ENCODE assay signal across 8 cellular contexts in genomic region chr10:102917314-102917961, GRCh38. TPM values are rescaled to one million over a fixed set of nuclear protein-coding genes. Genes with fewer than 3 reads are reported as not detected.
DNase-seq lines count a peak whose midpoint lies in the region; ATAC-seq, FAIRE-seq and TF ChIP-seq lines count a peak whose summit lies in the region.

No MANE protein-coding gene starts in this region.

- H2BK15ac ChIP-seq in neuronal stem cell (ENCODE audit: low read length) = no peak overlapping the region

- no peak for FAIRE-seq in frontal cortex (lab: Jason Lieb, UNC)

- TF ChIP-seq EP300 in stomach (IDR thresholded peaks at IDR 0.05) = no peak

- no peak overlapping the region for H2BK120ac ChIP-seq in neuronal stem cell (ENCODE audit: low read depth, low read length)

- no peak overlapping the region for H4K8ac ChIP-seq in neuronal stem cell (ENCODE audit: low read depth, low read length)

- peak overlapping the region; percentile 50 for H3K23ac ChIP-seq in neuronal stem cell (ENCODE audit: low read depth, low read length, poor library complexity)

- TF ChIP-seq POLR2A in stomach (IDR thresholded peaks at IDR 0.05) = peak in 1 of 4 donors; percentile 41

- H2AFZ ChIP-seq in neuronal stem cell (ENCODE audit: low read length) = peak overlapping the region; percentile 95

- H3K9me3 ChIP-seq in neuronal stem cell (replicated peaks in 1 of 2; ENCODE audit: control insufficient read depth in 2 of 2, insufficient read depth in 1 of 2, low read depth in 1 of 2, low read length in 2 of 2) (peaks cover 0 to 2% of the 10 kb centered on the region in 2 donors), stomach (no peaks in the 10 kb centered on the region)

- intact Hi-C loops in stomach (cut with DNase I; ENCODE audit: low total_unique reads) = loop anchor here (2.0 to 5.0 kb wide), 2 partner anchors 150 to 327 kb away; partner anchors contain the start of gene RPEL1

- H2BK12ac ChIP-seq in neuronal stem cell (ENCODE audit: low read length) = no peak overlapping the region

- H3K27me3 ChIP-seq in neuronal stem cell (ENCODE audit: control insufficient read depth in 3 of 3, insufficient read depth in 3 of 3, low read depth in 1 of 3, low read length in 3 of 3) (peaks cover 0 to 14% (median 0%) of the 10 kb centered on the region in 3 experiments), stomach (no peaks in the 10 kb centered on the region)

- TF ChIP-seq CTCF in RWPE1 (conservative IDR thresholded peaks at IDR 0.05; ENCODE audit: low read depth) = peak; percentile 96
- peak in 6 of 7 experiments; percentile 55 to 97 (median 94) for TF ChIP-seq CTCF in stomach (IDR thresholded peaks at IDR 0.05)

- H2AK5ac ChIP-seq in neuronal stem cell (ENCODE audit: low read depth, low read length) = no peak overlapping the region

- H2BK5ac ChIP-seq in neuronal stem cell (ENCODE audit: low read length) = no peak overlapping the region

- peak overlapping the region; percentile 72 for H3K9ac ChIP-seq in neuronal stem cell (ENCODE audit: low read depth, low read length, poor library complexity)

- POLR2A ChIA-PET in RWPE1 (lab: Yijun Ruan, JAX; ENCODE audit: low non-redundant PET) = interaction anchor here (0.6 to 1.0 kb wide), 3 partner anchors 37 to 165 kb away, joined by 3 to 5 read pairs (median 4); no protein-coding TSS in a partner anchor

- H3K4me2 ChIP-seq in neuronal stem cell (ENCODE audit: insufficient read depth, low read length, poor library complexity, severe bottlenecking) = peak overlapping the region; percentile 100

- H4K91ac ChIP-seq in neuronal stem cell (ENCODE audit: low read depth, low read length, poor library complexity) = no peak overlapping the region

- peak; percentile 27 for ATAC-seq in GM21367 (IDR thresholded peaks at IDR 0.05; ENCODE audit: unreplicated experiment)

- H3K18ac ChIP-seq in neuronal stem cell (ENCODE audit: low read length) = peak overlapping the region; percentile 50

- no CpG with 5 or more reads among the region's 45 CpGs for WGBS in neuronal stem cell (ENCODE audit: extremely low coverage in 2 of 2, insufficient read length in 2 of 2, insufficient replicate concordance in 1 of 2), 2 donors
- WGBS in stomach, 5 donors = 0 to 1% (median 0%) methylated on average over 11 to 45 of the region's 45 CpGs

- H3K36me3 ChIP-seq in neuronal stem cell (replicated peaks in 1 of 2; ENCODE audit: control insufficient read depth in 2 of 2, insufficient read depth in 2 of 2, low read length in 2 of 2) (no peaks in the 10 kb centered on the region), stomach (no peaks in the 10 kb centered on the region)

- CTCF ChIA-PET in RWPE1 (lab: Yijun Ruan, JAX) = interaction anchor here (0.6 to 2.7 kb wide), 26 partner anchors 15 to 1347 kb away, joined by 3 to 86 read pairs (median 4); partner anchors contain the start of genes CYP17A1 and NT5C2

- H3K4ac ChIP-seq in neuronal stem cell (ENCODE audit: low read length) = no peak overlapping the region

- peak overlapping the region; percentile 80 to 86 for H3K4me3 ChIP-seq in neuronal stem cell (ENCODE audit: low read length in 2 of 2)
- H3K4me3 ChIP-seq in stomach = peak overlapping the region; percentile 79 to 98 (median 88)

- H3K79me1 ChIP-seq in neuronal stem cell (ENCODE audit: low read depth, low read length) = no peaks in the 10 kb centered on the region

- H3K27ac ChIP-seq in RWPE1 (peak overlapping the region; percentile 88), neuronal stem cell (replicated peaks; ENCODE audit: low read length) (peak overlapping the region; percentile 58), stomach (peak overlapping the region; percentile 82 to 95 (median 91))

- H3K4me1 ChIP-seq in neuronal stem cell (ENCODE audit: control insufficient read depth in 2 of 2, insufficient read depth in 1 of 2, low read depth in 1 of 2, low read length in 2 of 2) (peaks cover 9 to 13% of the 10 kb centered on the region in 2 donors), stomach (peaks cover 28 to 52% (median 44%) of the 10 kb centered on the region in 4 donors)

- DNase-seq in COR-L47 (lab: John Stamatoyannopoulos, UW) (peak; percentile 61), HT-29 (ENCODE audit: low spot score) (peak; percentile 74), RWPE1 (ENCODE audit: low spot score) (peak; percentile 70), activated gamma-delta T cell treated with Interleukin-2 at 50 U/mL for 16 hours (peak; percentile 78), frontal cortex (ENCODE audit: low spot score in 2 of 2) (peak; percentile 71 to 75), neuronal stem cell (ENCODE audit: low spot score) (peak; percentile 84), stomach (peak; percentile 85)

- H3K14ac ChIP-seq in neuronal stem cell (ENCODE audit: low read length) = no peak overlapping the region

RNA-seq across cellular contexts. Expression of gene CNNM2, which starts 0.7 kb away (rescaled TPM):
- total RNA-seq in HT-29 (2014; rRNA removed; shearing (Covaris generic)) = 13.9 and 14.5 TPM in 2 replicates
- 5.7 TPM for total RNA-seq in frontal cortex
- polyA plus RNA-seq in neuronal stem cell (2013, experiment 1 of 2) = 10.2 TPM
- 10.3 TPM for polyA plus RNA-seq in neuronal stem cell (2013, experiment 2 of 2)
- 10 to 100 TPM in 3 of 5 donors, 1 to 10 TPM in 2; 5.3 to 45.5 (median 15.2) TPM for total RNA-seq in stomach
- polyA plus RNA-seq in stomach = 1 to 10 TPM in 2 of 3 donors, under 1 TPM in 1; 0.76 to 1.6 (median 1.3) TPM

RNA-seq across cellular contexts. Expression of gene AS3MT, which starts 48.2 kb away (rescaled TPM):
- total RNA-seq in HT-29 (2014; rRNA removed; shearing (Covaris generic)) = not detected in 2 replicates
- total RNA-seq in frontal cortex (13.5 TPM), stomach (1 to 10 TPM in 3 of 5 donors, under 1 TPM in 1, not detected in 1; 0.43 to 7.6 (median 4.4) TPM)
- polyA plus RNA-seq in neuronal stem cell (2013, experiment 1 of 2) = 27.0 TPM
- 27.9 TPM for polyA plus RNA-seq in neuronal stem cell (2013, experiment 2 of 2)
- 1 to 10 TPM; 3.6 to 6.4 (median 3.9) TPM for polyA plus RNA-seq in stomach

Comparison
In these comparisons a context has a peak if more than half of its experiments do, and no peak if none do; other contexts are left out.
1. Peak in every context shown above with its lines: DNase-seq, ATAC-seq, H3K4me3 ChIP-seq and H3K27ac ChIP-seq.